ENCODE assay signal across 8 cellular contexts in the genomic region with DNA sequence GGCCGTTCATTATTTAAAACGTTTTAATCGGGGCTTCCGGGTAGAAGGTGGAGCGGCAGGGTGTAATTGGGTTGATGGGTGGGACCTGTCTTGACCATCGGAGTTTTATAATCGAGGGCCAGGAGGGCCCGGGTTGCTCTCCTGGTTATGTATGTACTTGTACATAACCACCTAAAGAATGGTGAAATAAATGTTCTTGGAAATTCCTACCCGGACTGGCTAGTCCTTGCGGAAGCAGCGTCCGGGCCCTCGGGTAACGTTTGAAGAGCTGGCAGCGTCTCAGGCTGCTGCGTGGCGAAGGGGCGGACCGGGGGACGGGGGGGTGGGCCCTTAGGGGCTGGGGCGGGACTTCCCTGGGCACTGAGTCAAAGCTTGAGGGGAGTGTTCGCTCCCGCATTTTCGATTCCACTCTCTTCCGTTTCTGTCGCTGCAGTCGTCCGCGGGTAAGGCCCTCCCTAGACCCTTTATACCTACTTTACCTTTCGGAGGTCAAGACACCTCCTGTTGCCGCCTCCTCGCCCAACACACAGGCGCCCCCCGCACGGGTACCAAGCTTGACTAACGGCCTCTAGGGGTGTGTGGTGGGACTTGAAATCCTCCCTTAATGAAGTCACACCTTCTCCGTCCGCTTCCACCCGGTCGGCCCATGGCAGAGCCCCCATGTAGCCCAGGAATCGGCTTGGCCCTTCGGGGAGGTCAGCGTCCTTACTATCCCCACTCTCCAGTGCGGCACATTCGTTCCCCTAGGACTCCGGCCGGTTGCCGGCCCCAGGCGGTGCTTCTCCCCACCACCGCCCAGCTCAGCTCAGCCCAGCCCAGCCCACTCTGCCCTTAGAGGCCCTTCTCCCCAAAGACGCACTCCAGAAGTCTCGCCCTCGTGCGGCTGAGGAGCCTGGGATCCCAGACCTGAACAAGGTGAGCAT. TPM values are rescaled to one million over a fixed set of nuclear protein-coding genes. Genes with fewer than 3 reads are reported as not detected.
DNase-seq lines count a peak whose midpoint lies in the region; ATAC-seq and TF ChIP-seq lines count a peak whose summit lies in the region.

A gene with protein sequence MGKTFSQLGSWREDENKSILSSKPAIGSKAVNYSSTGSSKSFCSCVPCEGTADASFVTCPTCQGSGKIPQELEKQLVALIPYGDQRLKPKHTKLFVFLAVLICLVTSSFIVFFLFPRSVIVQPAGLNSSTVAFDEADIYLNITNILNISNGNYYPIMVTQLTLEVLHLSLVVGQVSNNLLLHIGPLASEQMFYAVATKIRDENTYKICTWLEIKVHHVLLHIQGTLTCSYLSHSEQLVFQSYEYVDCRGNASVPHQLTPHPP (plus strand): TSS at position 396 of the 923 bp plus-strand sequence. CDS start 1,167 bp downstream, outside the sequence.

- no peaks in the 10 kb centered on the region for H3K9me3 ChIP-seq in muscle layer of duodenum (ENCODE audit: control insufficient read depth in 1 of 2, low read length in 2 of 2)

- in situ Hi-C loops in GM13977 (cut with MboI; ENCODE audit: low pct_unique_long_range_greater_than_20kb, low sequenced_read_pairs, unreplicated experiment): no loop called here

- peak within 1 kb of the TSS; percentile 93 for H3K27ac ChIP-seq in muscle layer of duodenum (ENCODE audit: low read length)

- DNase-seq in GM13977 (ENCODE audit: low spot score) (peak; percentile 91), NCI-H82 (lab: John Stamatoyannopoulos, UW) (peak; percentile 87), activated T-cell treated with anti-CD3 and anti-CD28 coated beads for 48 hours (ENCODE audit: low read depth) (peak; percentile 63), NCI-H446 treated with DMSO at 0.1 percent for 48 hours (lab: John Stamatoyannopoulos, UW) (no peak)
- DNase-seq in stimulated activated CD8-positive, alpha-beta memory T cell treated with anti-CD3 and anti-CD28 coated beads, Interleukin-7, amount 100 ng/mL, for 4 hours (ENCODE audit: low read depth in 2 of 2): peak; percentile 54 to 67

- peak within 1 kb of the TSS; percentile 71 to 82 for H3K4me3 ChIP-seq in muscle layer of duodenum (ENCODE audit: low read depth in 1 of 2, low read length in 2 of 2)

- peaks cover 19 to 36% of the 10 kb centered on the region in 2 donors for H3K36me3 ChIP-seq in muscle layer of duodenum (ENCODE audit: control insufficient read depth in 1 of 2, insufficient read depth in 2 of 2, low read length in 2 of 2)

- peaks cover 5 to 18% of the 10 kb centered on the region in 2 donors for H3K4me1 ChIP-seq in muscle layer of duodenum (ENCODE audit: control insufficient read depth in 1 of 2, insufficient read depth in 2 of 2, low read length in 2 of 2)

- TF ChIP-seq CTCF in GM13977 (IDR thresholded peaks at IDR 0.05; ENCODE audit: extremely low read depth, insufficient read depth, missing control alignments): peak; percentile 26

- no peaks in the 10 kb centered on the region for H3K27me3 ChIP-seq in muscle layer of duodenum (ENCODE audit: low read depth, low read length)

- ATAC-seq in HG02840 (IDR thresholded peaks at IDR 0.05; ENCODE audit: low FRiP score, unreplicated experiment) (peak; percentile 67), esophagus mucosa (peak; percentile 82)

RNA-seq across cellular contexts. Expression of the gene that starts here (rescaled TPM):
- 1.3 TPM for total RNA-seq in esophagus mucosa
